8 cellular contexts compared by ENCODE assay signal in the genomic region with DNA sequence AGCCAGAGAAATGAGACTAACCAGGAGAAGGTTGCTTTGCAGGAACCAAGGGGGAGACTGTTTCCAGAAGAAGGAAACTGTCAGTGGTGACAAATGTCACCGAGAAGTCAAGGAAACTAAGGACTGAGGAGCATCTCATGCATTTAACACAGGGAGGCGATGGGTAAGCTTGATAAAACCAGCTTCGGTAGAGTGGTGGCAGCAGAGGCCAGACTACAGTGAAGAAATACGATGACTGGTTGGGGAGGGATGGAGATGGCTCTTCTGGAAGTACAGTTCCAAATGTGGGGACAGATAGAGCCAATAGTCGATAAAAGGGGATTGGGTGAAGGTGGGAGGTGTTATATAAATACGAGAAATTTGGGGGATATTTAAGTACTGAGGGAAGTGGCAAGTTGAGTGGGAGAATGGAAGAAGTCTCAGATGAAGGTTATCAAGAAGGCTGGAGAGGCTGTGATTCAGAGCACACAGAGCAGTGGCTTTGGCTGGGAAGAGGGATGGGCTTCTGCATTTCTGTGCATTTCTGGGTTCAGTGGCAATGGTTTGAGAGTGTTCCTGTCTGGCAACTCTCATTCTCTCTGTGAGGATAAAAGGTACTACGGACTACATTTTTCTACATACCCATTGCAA. TPM values are rescaled to one million over a fixed set of nuclear protein-coding genes. Genes with fewer than 3 reads are reported as not detected.
DNase-seq lines count a peak whose midpoint lies in the region; ATAC-seq, FAIRE-seq and TF ChIP-seq lines count a peak whose summit lies in the region.

No MANE protein-coding gene starts in this region.

- H3K36me3 ChIP-seq in right atrium auricular region (no peaks in the 10 kb centered on the region), astrocyte (ENCODE audit: insufficient read depth, low read length) (no peaks in the 10 kb centered on the region), keratinocyte (ENCODE audit: control insufficient read depth in 2 of 2, extremely low read depth in 1 of 2, insufficient read depth in 2 of 2, low read length in 2 of 2) (no peaks in the 10 kb centered on the region), tibial nerve (no peaks in the 10 kb centered on the region)

- H3K27me3 Mint-ChIP-seq in astrocyte (ENCODE audit: low read depth, unreplicated experiment) = peaks cover 13% of the 10 kb centered on the region

- H3K27me3 ChIP-seq in right atrium auricular region = no peaks in the 10 kb centered on the region
- H3K27me3 ChIP-seq in astrocyte (ENCODE audit: insufficient read depth, low read length) = peaks cover 9% of the 10 kb centered on the region
- no peaks in the 10 kb centered on the region for H3K27me3 ChIP-seq in keratinocyte (ENCODE audit: control insufficient read depth, extremely low read depth, insufficient read depth, low read length)
- no peaks in the 10 kb centered on the region for H3K27me3 ChIP-seq in tibial nerve

- no peaks in the 10 kb centered on the region for H3K4me1 ChIP-seq in right atrium auricular region
- H3K4me1 ChIP-seq in astrocyte (ENCODE audit: insufficient read depth, low read length) = no peaks in the 10 kb centered on the region
- peaks cover 6% of the 10 kb centered on the region for H3K4me1 ChIP-seq in keratinocyte (ENCODE audit: control insufficient read depth, extremely low read depth, insufficient read depth, low read length)
- H3K4me1 ChIP-seq in tibial nerve = no peaks in the 10 kb centered on the region

- no peaks in the 10 kb centered on the region for H3K4me1 Mint-ChIP-seq in astrocyte (ENCODE audit: low read depth, unreplicated experiment)

- H3K4me2 ChIP-seq in astrocyte (ENCODE audit: low read length) = no peak overlapping the region
- no peak overlapping the region for H3K4me2 ChIP-seq in keratinocyte (ENCODE audit: control insufficient read depth, extremely low read depth, insufficient read depth, low read depth, low read length)

- no peak overlapping the region for H3K27ac Mint-ChIP-seq in astrocyte (ENCODE audit: unreplicated experiment)

- H3K9ac ChIP-seq in astrocyte (ENCODE audit: low read length) (no peak overlapping the region), keratinocyte (ENCODE audit: control insufficient read depth, extremely low read depth, insufficient read depth, low read length) (no peak overlapping the region)

- H3K27ac ChIP-seq in right atrium auricular region = no peak overlapping the region
- no peak overlapping the region for H3K27ac ChIP-seq in astrocyte (ENCODE audit: low read depth, low read length)
- no peak overlapping the region for H3K27ac ChIP-seq in keratinocyte (ENCODE audit: control insufficient read depth, insufficient read depth, low read length)
- H3K27ac ChIP-seq in tibial nerve = no peak overlapping the region

- no peak for TF ChIP-seq EP300 in tibial nerve (IDR thresholded peaks at IDR 0.05)

- DNase-seq in Right ventricle myocardium inferior (ENCODE audit: missing footprints) = no peak
- DNase-seq in right atrium auricular region (ENCODE audit: low spot score) = no peak
- peak; percentile 20 for DNase-seq in NCI-H748 treated with DMSO at 0.1 percent for 48 hours (lab: John Stamatoyannopoulos, UW)
- peak; percentile 2 for DNase-seq in astrocyte (ENCODE audit: low read depth)
- DNase-seq in keratinocyte (ENCODE audit: low read depth, low spot score) = no peak
- peak in 1 of 2 donors; percentile 41 for DNase-seq in tibial nerve (ENCODE audit: low spot score in 2 of 2)

- FAIRE-seq in astrocyte (lab: Jason Lieb, UNC) (no peak), keratinocyte (lab: Jason Lieb, UNC) (peak; percentile 83)

- no peaks in the 10 kb centered on the region for H3K9me3 Mint-ChIP-seq in astrocyte (ENCODE audit: unreplicated experiment)

- no peak overlapping the region for H3K4me3 Mint-ChIP-seq in astrocyte (ENCODE audit: unreplicated experiment)

- intact Hi-C loops in Right ventricle myocardium inferior (cut with DNase I) = loop anchor here (1.0 to 2.0 kb wide), 2 partner anchors 213 to 270 kb away; no protein-coding TSS in a partner anchor

- ATAC-seq in Right ventricle myocardium inferior (peak; percentile 84), HG02759 (IDR thresholded peaks at IDR 0.05; ENCODE audit: unreplicated experiment) (peak; percentile 66), GM21526 (IDR thresholded peaks at IDR 0.05; ENCODE audit: low FRiP score, unreplicated experiment) (no peak)

- H3K79me2 ChIP-seq in astrocyte (ENCODE audit: insufficient read depth, low read length) (no peaks in the 10 kb centered on the region), keratinocyte (ENCODE audit: control insufficient read depth, insufficient read depth, low read length) (no peaks in the 10 kb centered on the region)

- H3K9me3 ChIP-seq in right atrium auricular region (no peaks in the 10 kb centered on the region), astrocyte (ENCODE audit: insufficient read depth, low read depth, low read length) (no peaks in the 10 kb centered on the region), keratinocyte (ENCODE audit: control insufficient read depth, low read depth, low read length) (no peaks in the 10 kb centered on the region), tibial nerve (no peaks in the 10 kb centered on the region)

- H3K9me1 ChIP-seq in keratinocyte (ENCODE audit: control insufficient read depth, extremely low read depth, insufficient read depth, low read length) = no peaks in the 10 kb centered on the region

- H2AFZ ChIP-seq in astrocyte (ENCODE audit: low read depth, low read length) (no peak overlapping the region), keratinocyte (ENCODE audit: control insufficient read depth, low read length) (no peak overlapping the region)

- no peak for TF ChIP-seq POLR2A in tibial nerve (IDR thresholded peaks at IDR 0.05)

- H3K4me3 ChIP-seq in right atrium auricular region = no peak overlapping the region
- no peak overlapping the region for H3K4me3 ChIP-seq in astrocyte (ENCODE audit: insufficient read depth, low read depth, low read length)
- H3K4me3 ChIP-seq in keratinocyte (ENCODE audit: control insufficient read depth in 2 of 3, extremely low read depth in 1 of 3, insufficient read depth in 2 of 3, low read depth in 1 of 3, low read length in 3 of 3) = no peak overlapping the region
- no peak overlapping the region for H3K4me3 ChIP-seq in tibial nerve

- 41 to 45% methylated on average over 7 of the region's 7 CpGs for WGBS in tibial nerve, 2 donors

- H3K36me3 Mint-ChIP-seq in astrocyte (ENCODE audit: low read depth, unreplicated experiment) = no peaks in the 10 kb centered on the region

- dilution Hi-C loops in keratinocyte (cut with MboI; ENCODE audit: extremely low pct_ligation_motif_present, low sequenced_read_pairs) = loop anchor here (10.0 kb wide), 1 partner anchor 123 kb away; no protein-coding TSS in a partner anchor

- H4K20me1 ChIP-seq in astrocyte (ENCODE audit: insufficient read depth, low read length) (no peaks in the 10 kb centered on the region), keratinocyte (ENCODE audit: control insufficient read depth, extremely low read depth, insufficient read depth, low read length) (no peaks in the 10 kb centered on the region)

- TF ChIP-seq CTCF in right atrium auricular region (IDR thresholded peaks at IDR 0.05) = peak in 1 of 2 donors; percentile 72
- TF ChIP-seq CTCF in astrocyte (IDR thresholded peaks at IDR 0.05; ENCODE audit: insufficient read depth, low read depth, low read length) = no peak
- peak; percentile 33 to 83 (median 44) for TF ChIP-seq CTCF in keratinocyte (optimal IDR thresholded peaks at IDR 0.05 in 1 of 3, IDR thresholded peaks at IDR 0.05 in 1 of 3, conservative IDR thresholded peaks at IDR 0.05 in 1 of 3; ENCODE audit: extremely low read depth in 1 of 3, insufficient read depth in 2 of 3, low read length in 3 of 3)
- peak; percentile 10 to 46 (median 20) for TF ChIP-seq CTCF in tibial nerve (IDR thresholded peaks at IDR 0.05)

RNA-seq across cellular contexts. Expression of a gene that starts 29.2 kb away (rescaled TPM):
- total RNA-seq in Right ventricle myocardium inferior (24.4 TPM), right atrium auricular region (10 to 100 TPM; 21.6 to 22.1 TPM), astrocyte (68.3 and 81.8 TPM in 2 replicates), tibial nerve (10 to 100 TPM; 23.1 to 49.6 (median 36.0) TPM)
- 112 to 273 TPM (median 259 TPM) in 3 replicates for polyA plus RNA-seq in keratinocyte
- 20.6 TPM for polyA plus RNA-seq in keratinocyte (2011; ENCODE audit: low read depth)
- polyA plus RNA-seq in keratinocyte (2011; cell fraction: cytosol; rRNA removed) = 60.9 and 114 TPM in 2 replicates
- 163 and 241 TPM in 2 replicates for polyA plus RNA-seq in keratinocyte (2011; cell fraction: nucleus; rRNA removed)
- polyA plus RNA-seq in keratinocyte (2012; ENCODE audit: low replicate concordance) = 99.9 and 119 TPM in 2 replicates
- polyA minus RNA-seq in keratinocyte = 142 to 283 TPM (median 212 TPM) in 3 replicates
- polyA minus RNA-seq in keratinocyte (2011; cell fraction: cytosol; rRNA and poly(A)+ RNA removed) = 103 TPM
- polyA minus RNA-seq in keratinocyte (2011; cell fraction: nucleus; rRNA and poly(A)+ RNA removed) = 220 and 372 TPM in 2 replicates

Comparison
In these comparisons a context has a peak if more than half of its experiments do, and no peak if none do; other contexts are left out.
1. DNase-seq: peak in NCI-H748 treated with DMSO at 0.1 percent for 48 hours (single experiment) and astrocyte (single experiment); none in Right ventricle myocardium inferior (single experiment), right atrium auricular region (single experiment) and keratinocyte (single experiment).